In genomic region chr5:14238272-14238671, GRCh38 we compare ENCODE assay signal across 2 cellular contexts.
TF ChIP-seq lines count a peak whose summit lies in the region.

No MANE protein-coding gene starts in this region.

TF ChIP-seq in A549, 52 proteins besides CTCF, POLR2A, EP300 and RAD21:
- TF ChIP-seq, protein P1, sequence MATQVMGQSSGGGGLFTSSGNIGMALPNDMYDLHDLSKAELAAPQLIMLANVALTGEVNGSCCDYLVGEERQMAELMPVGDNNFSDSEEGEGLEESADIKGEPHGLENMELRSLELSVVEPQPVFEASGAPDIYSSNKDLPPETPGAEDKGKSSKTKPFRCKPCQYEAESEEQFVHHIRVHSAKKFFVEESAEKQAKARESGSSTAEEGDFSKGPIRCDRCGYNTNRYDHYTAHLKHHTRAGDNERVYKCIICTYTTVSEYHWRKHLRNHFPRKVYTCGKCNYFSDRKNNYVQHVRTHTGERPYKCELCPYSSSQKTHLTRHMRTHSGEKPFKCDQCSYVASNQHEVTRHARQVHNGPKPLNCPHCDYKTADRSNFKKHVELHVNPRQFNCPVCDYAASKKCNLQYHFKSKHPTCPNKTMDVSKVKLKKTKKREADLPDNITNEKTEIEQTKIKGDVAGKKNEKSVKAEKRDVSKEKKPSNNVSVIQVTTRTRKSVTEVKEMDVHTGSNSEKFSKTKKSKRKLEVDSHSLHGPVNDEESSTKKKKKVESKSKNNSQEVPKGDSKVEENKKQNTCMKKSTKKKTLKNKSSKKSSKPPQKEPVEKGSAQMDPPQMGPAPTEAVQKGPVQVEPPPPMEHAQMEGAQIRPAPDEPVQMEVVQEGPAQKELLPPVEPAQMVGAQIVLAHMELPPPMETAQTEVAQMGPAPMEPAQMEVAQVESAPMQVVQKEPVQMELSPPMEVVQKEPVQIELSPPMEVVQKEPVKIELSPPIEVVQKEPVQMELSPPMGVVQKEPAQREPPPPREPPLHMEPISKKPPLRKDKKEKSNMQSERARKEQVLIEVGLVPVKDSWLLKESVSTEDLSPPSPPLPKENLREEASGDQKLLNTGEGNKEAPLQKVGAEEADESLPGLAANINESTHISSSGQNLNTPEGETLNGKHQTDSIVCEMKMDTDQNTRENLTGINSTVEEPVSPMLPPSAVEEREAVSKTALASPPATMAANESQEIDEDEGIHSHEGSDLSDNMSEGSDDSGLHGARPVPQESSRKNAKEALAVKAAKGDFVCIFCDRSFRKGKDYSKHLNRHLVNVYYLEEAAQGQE (IDR thresholded peaks at IDR 0.05), result no peak
- TF ChIP-seq SMC3 (IDR thresholded peaks at IDR 0.05), result no peak
- no peak for TF ChIP-seq CHD4 (IDR thresholded peaks at IDR 0.05; ENCODE audit: borderline replicate concordance)
- TF ChIP-seq HDAC2 (IDR thresholded peaks at IDR 0.05), result no peak
- TF ChIP-seq, protein P2, sequence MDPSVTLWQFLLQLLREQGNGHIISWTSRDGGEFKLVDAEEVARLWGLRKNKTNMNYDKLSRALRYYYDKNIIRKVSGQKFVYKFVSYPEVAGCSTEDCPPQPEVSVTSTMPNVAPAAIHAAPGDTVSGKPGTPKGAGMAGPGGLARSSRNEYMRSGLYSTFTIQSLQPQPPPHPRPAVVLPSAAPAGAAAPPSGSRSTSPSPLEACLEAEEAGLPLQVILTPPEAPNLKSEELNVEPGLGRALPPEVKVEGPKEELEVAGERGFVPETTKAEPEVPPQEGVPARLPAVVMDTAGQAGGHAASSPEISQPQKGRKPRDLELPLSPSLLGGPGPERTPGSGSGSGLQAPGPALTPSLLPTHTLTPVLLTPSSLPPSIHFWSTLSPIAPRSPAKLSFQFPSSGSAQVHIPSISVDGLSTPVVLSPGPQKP (IDR thresholded peaks at IDR 0.05; ENCODE audit: low read depth, low read length), result no peak
- no peak for TF ChIP-seq HEYL (CRISPR knock-in tag; IDR thresholded peaks at IDR 0.05)
- TF ChIP-seq, protein P3, sequence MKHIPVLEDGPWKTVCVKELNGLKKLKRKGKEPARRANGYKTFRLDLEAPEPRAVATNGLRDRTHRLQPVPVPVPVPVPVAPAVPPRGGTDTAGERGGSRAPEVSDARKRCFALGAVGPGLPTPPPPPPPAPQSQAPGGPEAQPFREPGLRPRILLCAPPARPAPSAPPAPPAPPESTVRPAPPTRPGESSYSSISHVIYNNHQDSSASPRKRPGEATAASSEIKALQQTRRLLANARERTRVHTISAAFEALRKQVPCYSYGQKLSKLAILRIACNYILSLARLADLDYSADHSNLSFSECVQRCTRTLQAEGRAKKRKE (CRISPR knock-in tag; IDR thresholded peaks at IDR 0.05; ENCODE audit: low read depth), result no peak
- TF ChIP-seq FOSL2 (IDR thresholded peaks at IDR 0.05), result no peak
- no peak for TF ChIP-seq FOSL2 (CRISPR knock-in tag; IDR thresholded peaks at IDR 0.05)

TF ChIP-seq in IMR-90, 13 proteins besides CTCF, POLR2A, EP300 and RAD21:
- no peak for TF ChIP-seq SMC3 (IDR thresholded peaks at IDR 0.05; ENCODE audit: low read depth, low read length)
- no peak for TF ChIP-seq BHLHE40 (IDR thresholded peaks at IDR 0.05; ENCODE audit: low read depth, low read length)
- TF ChIP-seq, protein P2 (IDR thresholded peaks at IDR 0.05; ENCODE audit: borderline replicate concordance, low read depth, low read length), result no peak
- TF ChIP-seq CHD1 (IDR thresholded peaks at IDR 0.05; ENCODE audit: low read depth, low read length), result no peak
- TF ChIP-seq CEBPB (IDR thresholded peaks at IDR 0.05; ENCODE audit: low read depth, low read length), result no peak
- no peak for TF ChIP-seq MAFK (IDR thresholded peaks at IDR 0.05; ENCODE audit: low read depth, low read length)
- TF ChIP-seq MAZ (IDR thresholded peaks at IDR 0.05; ENCODE audit: borderline replicate concordance, low read depth, low read length), result no peak
- TF ChIP-seq RCOR1 (IDR thresholded peaks at IDR 0.05; ENCODE audit: insufficient replicate concordance, low read length), result no peak
- TF ChIP-seq, protein P4, sequence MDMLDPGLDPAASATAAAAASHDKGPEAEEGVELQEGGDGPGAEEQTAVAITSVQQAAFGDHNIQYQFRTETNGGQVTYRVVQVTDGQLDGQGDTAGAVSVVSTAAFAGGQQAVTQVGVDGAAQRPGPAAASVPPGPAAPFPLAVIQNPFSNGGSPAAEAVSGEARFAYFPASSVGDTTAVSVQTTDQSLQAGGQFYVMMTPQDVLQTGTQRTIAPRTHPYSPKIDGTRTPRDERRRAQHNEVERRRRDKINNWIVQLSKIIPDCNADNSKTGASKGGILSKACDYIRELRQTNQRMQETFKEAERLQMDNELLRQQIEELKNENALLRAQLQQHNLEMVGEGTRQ (IDR thresholded peaks at IDR 0.05; ENCODE audit: low read depth, low read length), result no peak
- no peak for TF ChIP-seq RFX5 (IDR thresholded peaks at IDR 0.05; ENCODE audit: low read depth, low read length)
- TF ChIP-seq NFE2L2 (IDR thresholded peaks at IDR 0.05; ENCODE audit: low read depth, low read length), result no peak
- TF ChIP-seq MXI1 (IDR thresholded peaks at IDR 0.05; ENCODE audit: borderline replicate concordance, low read depth, low read length), result no peak
- no peak for TF ChIP-seq FOS (IDR thresholded peaks at IDR 0.05; ENCODE audit: low read depth, low read length)
TF ChIP-seq in IMR-90: peak in this region for 0.
